7 cellular contexts compared by ENCODE assay signal in the genomic region with DNA sequence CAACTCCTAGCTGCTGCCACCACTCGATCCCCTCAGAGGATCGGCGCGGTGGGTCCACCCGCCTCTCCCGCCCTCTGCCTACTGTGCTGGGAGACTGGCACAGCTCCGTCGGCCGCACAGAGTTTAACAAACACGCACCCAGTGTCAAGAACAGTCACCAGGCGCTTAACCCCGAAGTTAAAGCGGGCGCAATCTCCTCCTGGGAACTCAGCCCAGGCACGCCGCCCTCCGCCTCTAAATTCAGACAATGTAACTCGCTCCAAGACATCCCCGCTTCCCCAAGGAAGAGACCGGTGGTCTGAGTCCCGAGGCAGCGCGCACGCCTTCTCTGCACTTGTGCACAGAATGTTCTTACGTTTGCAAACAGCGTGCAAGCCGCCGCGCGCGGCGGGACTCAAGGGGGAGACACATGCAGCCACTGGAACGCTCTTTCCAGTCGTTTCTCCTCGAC. TPM values are rescaled to one million over a fixed set of nuclear protein-coding genes. Genes with fewer than 3 reads are reported as not detected.
DNase-seq lines count a peak whose midpoint lies in the region; ATAC-seq and TF ChIP-seq lines count a peak whose summit lies in the region.

No MANE protein-coding gene starts in this region.

- H3K27ac ChIP-seq in neuronal stem cell (replicated peaks; ENCODE audit: low read length) = no peak overlapping the region

- TF ChIP-seq CTCF in fibroblast of villous mesenchyme (IDR thresholded peaks at IDR 0.05; ENCODE audit: insufficient read depth, low read depth, low read length) = no peak

- H2AK5ac ChIP-seq in neuronal stem cell (ENCODE audit: low read depth, low read length) = no peak overlapping the region

- H3K14ac ChIP-seq in neuronal stem cell (ENCODE audit: low read length) = no peak overlapping the region

- no peaks in the 10 kb centered on the region for H3K79me1 ChIP-seq in neuronal stem cell (ENCODE audit: low read depth, low read length)

- H3K4ac ChIP-seq in neuronal stem cell (ENCODE audit: low read length) = no peak overlapping the region

- peak overlapping the region; percentile 97 for H3K27ac Mint-ChIP-seq in activated T-cell treated with anti-CD3 and anti-CD28 coated beads, Interleukin-2, amount 50 U/mL, for 72 hours

- peak overlapping the region; percentile 89 to 95 for H3K4me3 Mint-ChIP-seq in activated T-cell treated with anti-CD3 and anti-CD28 coated beads, Interleukin-2, amount 50 U/mL, for 72 hours

- no peak overlapping the region for H2BK12ac ChIP-seq in neuronal stem cell (ENCODE audit: low read length)

- no peak overlapping the region for H2BK15ac ChIP-seq in neuronal stem cell (ENCODE audit: low read length)

- H3K4me1 Mint-ChIP-seq in activated T-cell treated with anti-CD3 and anti-CD28 coated beads, Interleukin-2, amount 50 U/mL, for 72 hours (ENCODE audit: low read depth) = peaks cover 65% of the 10 kb centered on the region

- peak overlapping the region; percentile 92 for H3K4me2 ChIP-seq in neuronal stem cell (ENCODE audit: insufficient read depth, low read length, poor library complexity, severe bottlenecking)

- H3K4me3 ChIP-seq in fibroblast of villous mesenchyme (ENCODE audit: low read depth, low read length) (peak overlapping the region; percentile 48), neuronal stem cell (ENCODE audit: low read length in 2 of 2) (peak overlapping the region; percentile 53 to 88)

- no peak overlapping the region for H4K8ac ChIP-seq in neuronal stem cell (ENCODE audit: low read depth, low read length)

- DNase-seq in NCI-H460 (ENCODE audit: extremely low read depth, low read depth) (peak; percentile 9), fibroblast of villous mesenchyme (ENCODE audit: low read depth) (peak; percentile 39), neuronal stem cell (ENCODE audit: low spot score) (peak; percentile 61), iPS-NIHi11 (ENCODE audit: low spot score) (no peak)
- DNase-seq in activated T-cell treated with anti-CD3 and anti-CD28 coated beads, Interleukin-2, amount 50 U/mL, for 72 hours = peak in 1 of 2 donors; percentile 62

- H4K91ac ChIP-seq in neuronal stem cell (ENCODE audit: low read depth, low read length, poor library complexity) = no peak overlapping the region

- WGBS in neuronal stem cell (ENCODE audit: extremely low coverage in 2 of 2, insufficient read length in 2 of 2, insufficient replicate concordance in 1 of 2), 2 donors = no CpG with 5 or more reads among the region's 35 CpGs

- peaks cover 0 to 47% (median 0%) of the 10 kb centered on the region in 3 experiments for H3K27me3 ChIP-seq in neuronal stem cell (ENCODE audit: control insufficient read depth in 3 of 3, insufficient read depth in 3 of 3, low read depth in 1 of 3, low read length in 3 of 3)

- H3K27me3 Mint-ChIP-seq in activated T-cell treated with anti-CD3 and anti-CD28 coated beads, Interleukin-2, amount 50 U/mL, for 72 hours (ENCODE audit: low read depth) = peaks cover 9% of the 10 kb centered on the region

- ATAC-seq in GM18511 (IDR thresholded peaks at IDR 0.05; ENCODE audit: unreplicated experiment) (peak; percentile 28), HG02852 (IDR thresholded peaks at IDR 0.05; ENCODE audit: unreplicated experiment) (peak; percentile 16)
- ATAC-seq in activated T-cell treated with anti-CD3 and anti-CD28 coated beads, Interleukin-2, amount 50 U/mL, for 72 hours (replicated peaks in 1 of 2) = peak; percentile 3 to 28

- H2BK5ac ChIP-seq in neuronal stem cell (ENCODE audit: low read length) = peak overlapping the region; percentile 57

- peak overlapping the region; percentile 50 for H3K9ac ChIP-seq in neuronal stem cell (ENCODE audit: low read depth, low read length, poor library complexity)

- peaks cover 11 to 20% of the 10 kb centered on the region in 2 donors for H3K36me3 ChIP-seq in neuronal stem cell (replicated peaks in 1 of 2; ENCODE audit: control insufficient read depth in 2 of 2, insufficient read depth in 2 of 2, low read length in 2 of 2)

- H2BK120ac ChIP-seq in neuronal stem cell (ENCODE audit: low read depth, low read length) = peak overlapping the region; percentile 1

- H3K9me3 ChIP-seq in neuronal stem cell (replicated peaks in 1 of 2; ENCODE audit: control insufficient read depth in 2 of 2, insufficient read depth in 1 of 2, low read depth in 1 of 2, low read length in 2 of 2) = peaks cover 0 to 3% of the 10 kb centered on the region in 2 donors

- H3K36me3 Mint-ChIP-seq in activated T-cell treated with anti-CD3 and anti-CD28 coated beads, Interleukin-2, amount 50 U/mL, for 72 hours (ENCODE audit: insufficient read depth in 2 of 2) = peaks cover 29 to 36% of the 10 kb centered on the region in 2 donors

- peaks cover 10 to 11% of the 10 kb centered on the region in 2 donors for H3K4me1 ChIP-seq in neuronal stem cell (ENCODE audit: control insufficient read depth in 2 of 2, insufficient read depth in 1 of 2, low read depth in 1 of 2, low read length in 2 of 2)

- peak overlapping the region; percentile 92 for H3K18ac ChIP-seq in neuronal stem cell (ENCODE audit: low read length)

- no peaks in the 10 kb centered on the region for H3K9me3 Mint-ChIP-seq in activated T-cell treated with anti-CD3 and anti-CD28 coated beads, Interleukin-2, amount 50 U/mL, for 72 hours

- H3K23ac ChIP-seq in neuronal stem cell (ENCODE audit: low read depth, low read length, poor library complexity) = peak overlapping the region; percentile 11

- H2AFZ ChIP-seq in neuronal stem cell (ENCODE audit: low read length) = peak overlapping the region; percentile 85

RNA-seq across cellular contexts. Expression of a gene that starts 0.5 kb away (rescaled TPM):
- 0.12 TPM in 1 of 2 replicates, not detected in the other for total RNA-seq in NCI-H460 (2014; rRNA removed; shearing (Covaris generic))
- polyA plus RNA-seq in NCI-H460 (2014; cell fraction: nucleus; rRNA removed) = not detected in 2 replicates
- total RNA-seq in activated T-cell treated with anti-CD3 and anti-CD28 coated beads, Interleukin-2, amount 50 U/mL, for 72 hours = 100 to 1,000 TPM; 221 to 338 TPM
- total RNA-seq in fibroblast of villous mesenchyme = not detected in 2 replicates
- 20.1 TPM for polyA plus RNA-seq in neuronal stem cell (2013, experiment 1 of 2)
- 20.4 TPM for polyA plus RNA-seq in neuronal stem cell (2013, experiment 2 of 2)

Comparison
In these comparisons a context has a peak if more than half of its experiments do, and no peak if none do; other contexts are left out.
1. RNA of a gene that starts 0.5 kb away (total RNA-seq): 221 to 338 TPM in activated T-cell treated with anti-CD3 and anti-CD28 coated beads, Interleukin-2, amount 50 U/mL, for 72 hours; 0.12 TPM in NCI-H460 and not detected in fibroblast of villous mesenchyme; every median in the first group is over 100 times any median in the second.
2. Peak in every context shown above with its lines, with median percentiles within 50 percentile points of each other: ATAC-seq.